In the genomic region with DNA sequence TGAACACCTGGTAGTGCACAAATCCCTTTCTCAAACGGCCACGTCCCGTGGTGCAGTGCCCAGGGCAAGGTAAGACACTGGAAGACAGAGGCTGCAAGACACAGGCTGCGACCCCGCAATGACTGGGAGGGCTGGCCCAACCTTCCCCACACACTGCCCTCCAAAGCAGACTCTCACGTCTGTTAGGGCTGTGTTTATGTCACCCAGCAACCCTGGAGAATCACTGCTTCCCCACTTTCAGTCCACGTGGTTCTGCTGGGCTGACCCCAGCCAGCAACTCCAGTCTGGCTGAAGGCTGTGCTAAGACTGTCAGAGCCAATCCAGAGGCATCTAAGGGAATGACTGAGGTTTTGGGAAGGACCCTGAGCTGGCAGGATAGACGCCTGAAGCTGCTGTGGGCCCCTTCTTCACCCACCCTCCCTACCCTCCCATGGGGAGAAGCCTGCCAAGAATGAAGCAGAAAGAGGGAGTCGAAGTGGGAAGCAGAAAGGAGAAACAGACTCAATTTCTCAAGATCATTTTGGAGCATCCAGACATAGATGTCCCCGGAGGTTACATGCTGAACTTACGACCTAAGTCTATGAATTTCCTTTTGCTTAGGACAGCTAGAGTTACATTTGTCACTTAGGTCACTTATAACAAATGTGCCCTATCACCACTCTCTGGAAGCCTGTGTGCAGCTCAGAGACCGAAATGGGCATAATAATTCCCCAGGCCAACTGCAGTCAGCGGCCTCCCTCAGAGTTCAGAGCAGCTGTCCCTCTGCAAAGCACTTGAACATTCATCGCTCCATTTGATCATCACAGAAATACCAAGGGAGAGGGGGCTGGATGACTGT, we compare ENCODE assay signal across 1 cellular context.
TF ChIP-seq lines count a peak whose summit lies in the region.

No MANE protein-coding gene starts in this region.

TF ChIP-seq in IMR-90, 13 proteins besides CTCF, POLR2A, EP300 and RAD21 (continued from another document):
- TF ChIP-seq, protein P1, sequence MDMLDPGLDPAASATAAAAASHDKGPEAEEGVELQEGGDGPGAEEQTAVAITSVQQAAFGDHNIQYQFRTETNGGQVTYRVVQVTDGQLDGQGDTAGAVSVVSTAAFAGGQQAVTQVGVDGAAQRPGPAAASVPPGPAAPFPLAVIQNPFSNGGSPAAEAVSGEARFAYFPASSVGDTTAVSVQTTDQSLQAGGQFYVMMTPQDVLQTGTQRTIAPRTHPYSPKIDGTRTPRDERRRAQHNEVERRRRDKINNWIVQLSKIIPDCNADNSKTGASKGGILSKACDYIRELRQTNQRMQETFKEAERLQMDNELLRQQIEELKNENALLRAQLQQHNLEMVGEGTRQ (IDR thresholded peaks at IDR 0.05; ENCODE audit: low read depth, low read length), result 0 out of 2 replicates have a peak, but pooled peaks have one; percentile 12
- TF ChIP-seq NFE2L2 (IDR thresholded peaks at IDR 0.05; ENCODE audit: low read depth, low read length), result no peak
